Comparison of ENCODE assay signal across 17 cellular contexts in the genomic region with DNA sequence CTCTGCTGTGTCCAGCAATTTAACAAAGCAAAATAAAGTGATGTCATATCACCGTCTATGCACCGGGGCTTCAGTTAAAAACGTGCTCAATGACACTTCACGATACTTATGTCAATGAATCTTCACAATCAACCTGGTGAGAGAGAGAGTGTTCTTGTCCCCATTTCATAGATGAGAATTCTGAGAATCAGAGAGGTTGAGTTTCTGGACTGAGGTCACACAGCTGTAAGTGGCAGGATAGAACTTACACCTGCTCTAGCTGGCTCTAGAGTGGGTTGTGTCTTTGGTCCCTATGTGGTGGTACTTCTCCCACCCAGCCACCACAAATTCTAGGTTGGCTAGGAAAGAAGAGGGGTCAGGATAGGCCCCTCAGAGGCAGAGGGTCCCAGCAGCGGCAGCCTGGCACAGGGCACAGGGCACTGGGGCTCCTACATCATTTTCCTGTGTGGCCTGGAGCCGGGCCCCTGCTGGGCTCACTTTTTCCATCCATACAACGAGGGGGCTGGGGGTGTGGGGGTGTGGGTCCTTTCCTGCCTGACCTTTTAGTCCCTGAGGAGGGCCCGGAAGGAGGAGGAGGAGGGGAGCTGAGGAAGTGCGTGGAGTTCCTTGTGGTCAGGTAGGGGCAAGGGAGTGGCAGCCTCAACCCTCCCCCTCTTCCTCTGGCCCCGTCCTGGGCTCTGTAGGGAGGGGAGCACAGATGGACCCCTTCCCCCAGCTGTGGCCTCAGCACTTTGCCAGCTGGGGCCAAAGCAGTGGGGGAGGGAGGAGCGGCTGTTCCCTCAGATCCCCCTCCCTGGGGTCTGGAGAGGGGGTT. TPM values are rescaled to one million over a fixed set of nuclear protein-coding genes. Genes with fewer than 3 reads are reported as not detected.
DNase-seq lines count a peak whose midpoint lies in the region; ATAC-seq and TF ChIP-seq lines count a peak whose summit lies in the region.
"Had no signal": no experiment of that assay in that cellular context is flagged by ENCODE, and none has a peak within 500 bp of the region (broad histone marks: within the 10 kb centered on the region; RNA-seq: fewer than 3 reads in every experiment).

No MANE protein-coding gene starts in this region.

- peak overlapping the region; percentile 90 for H3K27ac Mint-ChIP-seq in activated CD4-positive, alpha-beta T cell treated with anti-CD3 and anti-CD28 coated beads, Interleukin-2, amount 10 ng/mL, durations not matched to agents 24 days and 14 days
- peak overlapping the region; percentile 47 for H3K27ac Mint-ChIP-seq in activated CD8-positive, alpha-beta T cell treated with anti-CD3 and anti-CD28 coated beads for 36 hours

- no peak overlapping the region for H3K4me3 ChIP-seq in NB4 (ENCODE audit: low read depth, low read length)
- H3K4me3 ChIP-seq: ascending aorta, Peyer's patch, vagina had no signal

- peaks cover 3% of the 10 kb centered on the region for H3K27me3 Mint-ChIP-seq in activated CD4-positive, alpha-beta T cell treated with anti-CD3 and anti-CD28 coated beads, Interleukin-2, amount 10 ng/mL, durations not matched to agents 24 days and 14 days
- H3K27me3 Mint-ChIP-seq in activated CD8-positive, alpha-beta T cell treated with anti-CD3 and anti-CD28 coated beads for 36 hours, result peaks cover 30% of the 10 kb centered on the region

- no peaks in the 10 kb centered on the region for H3K9me3 Mint-ChIP-seq in activated CD4-positive, alpha-beta T cell treated with anti-CD3 and anti-CD28 coated beads, Interleukin-2, amount 10 ng/mL, durations not matched to agents 24 days and 14 days
- H3K9me3 Mint-ChIP-seq in activated CD8-positive, alpha-beta T cell treated with anti-CD3 and anti-CD28 coated beads for 36 hours, result no peaks in the 10 kb centered on the region

- TF ChIP-seq POLR2A in NB4 (IDR thresholded peaks at IDR 0.05; ENCODE audit: extremely low read depth, insufficient read length), result no peak

- DNase-seq in activated CD4-positive, alpha-beta T cell treated with anti-CD3 and anti-CD28 coated beads, Interleukin-2, amount 10 ng/mL, durations not matched to agents 24 days and 14 days, result peak; percentile 74
- DNase-seq in activated CD4-positive, alpha-beta T cell treated with anti-CD3 and anti-CD28 coated beads, Interleukin-2, amount 50 U/mL, for 1 hour, result no peak
- DNase-seq in NB4 (ENCODE audit: low read depth) (peak; percentile 77), NCI-H345 treated with DMSO at 0.1 percent for 48 hours (lab: John Stamatoyannopoulos, UW; ENCODE audit: unreplicated experiment) (no peak), NCI-H2227 (lab: John Stamatoyannopoulos, UW; ENCODE audit: unreplicated experiment) (no peak)
- peak; percentile 76 for DNase-seq in activated CD8-positive, alpha-beta T cell treated with anti-CD3 and anti-CD28 coated beads for 36 hours
- peak; percentile 38 for DNase-seq in stimulated activated CD8-positive, alpha-beta memory T cell treated with anti-CD3 and anti-CD28 coated beads, Interleukin-4, amount 100 ng/mL, for 48 hours
- DNase-seq: activated CD4-positive, CD25-positive, alpha-beta regulatory T cell treated with anti-CD3 and anti-CD28 coated beads, Interleukin-2, amount 50 U/mL, for 72 hours; hippocampal formation; NCI-H2029; NCI-H526 treated with DMSO at 0.1 percent for 48 hours; Peyer's patch had no signal

- no peak for TF ChIP-seq CTCF in NB4 (IDR thresholded peaks at IDR 0.05; ENCODE audit: low read depth, low read length)
- TF ChIP-seq CTCF in activated CD8-positive, alpha-beta T cell treated with anti-CD3 and anti-CD28 coated beads for 36 hours (IDR thresholded peaks at IDR 0.05), result no peak

- ATAC-seq in activated CD8-positive, alpha-beta T cell treated with anti-CD3 and anti-CD28 coated beads for 36 hours, result peak; percentile 52
- ATAC-seq in HG03135 (IDR thresholded peaks at IDR 0.05; ENCODE audit: unreplicated experiment), result no peak

- POLR2A ChIA-PET in activated CD8-positive, alpha-beta T cell treated with anti-CD3 and anti-CD28 coated beads for 36 hours (lab: Charles Lee), result interaction anchor here (0.9 to 1.1 kb wide), 2 partner anchors 21 to 49 kb away, joined by 3 read pairs; a partner anchor contains a TSS

- CTCF ChIA-PET in activated CD8-positive, alpha-beta T cell treated with anti-CD3 and anti-CD28 coated beads for 36 hours (lab: Charles Lee), result interaction anchor here (0.9 to 13.5 kb wide), 2 partner anchors 29 to 46 kb away, joined by 3 to 273 read pairs; no protein-coding TSS in a partner anchor

- intact Hi-C loops in activated CD4-positive, alpha-beta T cell treated with anti-CD3 and anti-CD28 coated beads, Interleukin-2, amount 10 ng/mL, durations not matched to agents 24 days and 14 days (cut with micrococcal nuclease), result loop anchor here (10.0 kb wide), 1 partner anchor 59 kb away; a partner anchor contains a TSS
- intact Hi-C loops in activated CD8-positive, alpha-beta T cell treated with anti-CD3 and anti-CD28 coated beads for 36 hours (cut with micrococcal nuclease), result no loop called here

- H3K4me3 Mint-ChIP-seq in activated CD4-positive, alpha-beta T cell treated with anti-CD3 and anti-CD28 coated beads, Interleukin-2, amount 10 ng/mL, durations not matched to agents 24 days and 14 days, result peak overlapping the region; percentile 73
- H3K4me3 Mint-ChIP-seq in activated CD8-positive, alpha-beta T cell treated with anti-CD3 and anti-CD28 coated beads for 36 hours, result peak overlapping the region; percentile 3

- peaks cover 32% of the 10 kb centered on the region for H3K36me3 Mint-ChIP-seq in activated CD4-positive, alpha-beta T cell treated with anti-CD3 and anti-CD28 coated beads, Interleukin-2, amount 10 ng/mL, durations not matched to agents 24 days and 14 days (ENCODE audit: low read depth)
- H3K36me3 Mint-ChIP-seq in activated CD8-positive, alpha-beta T cell treated with anti-CD3 and anti-CD28 coated beads for 36 hours (ENCODE audit: low read depth), result no peaks in the 10 kb centered on the region

- H3K4me1 Mint-ChIP-seq in activated CD4-positive, alpha-beta T cell treated with anti-CD3 and anti-CD28 coated beads, Interleukin-2, amount 10 ng/mL, durations not matched to agents 24 days and 14 days, result peaks cover 77% of the 10 kb centered on the region
- peaks cover 56% of the 10 kb centered on the region for H3K4me1 Mint-ChIP-seq in activated CD8-positive, alpha-beta T cell treated with anti-CD3 and anti-CD28 coated beads for 36 hours (ENCODE audit: low read depth)

RNA-seq across cellular contexts. Expression of a gene that starts 5.4 kb away (rescaled TPM):
- 54.3 and 61.2 TPM in 2 replicates for total RNA-seq in activated CD4-positive, alpha-beta T cell treated with anti-CD3 and anti-CD28 coated beads, Interleukin-2, amount 10 ng/mL, durations not matched to agents 24 days and 14 days
- total RNA-seq in activated CD8-positive, alpha-beta T cell treated with anti-CD3 and anti-CD28 coated beads for 36 hours, result 10 to 100 TPM; 23.5 to 25.9 TPM
- total RNA-seq: ascending aorta had no signal

RNA-seq across cellular contexts. Expression of a gene that starts 7.2 kb away (rescaled TPM):
- 0.68 and 0.71 TPM in 2 replicates for total RNA-seq in activated CD4-positive, alpha-beta T cell treated with anti-CD3 and anti-CD28 coated beads, Interleukin-2, amount 10 ng/mL, durations not matched to agents 24 days and 14 days
- under 1 TPM; 0.47 to 0.54 TPM for total RNA-seq in activated CD8-positive, alpha-beta T cell treated with anti-CD3 and anti-CD28 coated beads for 36 hours
- total RNA-seq: H7, MCF 10A, Peyer's patch, vagina had no signal

RNA-seq across cellular contexts. Expression of a gene that starts 27.4 kb away (rescaled TPM):
- 0.09 and 0.21 TPM in 2 replicates for total RNA-seq in activated CD4-positive, alpha-beta T cell treated with anti-CD3 and anti-CD28 coated beads, Interleukin-2, amount 10 ng/mL, durations not matched to agents 24 days and 14 days
- under 1 TPM in 1 of 2 experiments, not detected in 1; 0.07 TPM for total RNA-seq in activated CD8-positive, alpha-beta T cell treated with anti-CD3 and anti-CD28 coated beads for 36 hours

RNA-seq across cellular contexts. Expression of a gene that starts 49.4 kb away (rescaled TPM):
- total RNA-seq in activated CD4-positive, alpha-beta T cell treated with anti-CD3 and anti-CD28 coated beads, Interleukin-2, amount 10 ng/mL, durations not matched to agents 24 days and 14 days, result 277 and 282 TPM in 2 replicates
- total RNA-seq in activated CD8-positive, alpha-beta T cell treated with anti-CD3 and anti-CD28 coated beads for 36 hours, result 100 to 1,000 TPM; 297 to 315 TPM
- total RNA-seq: ascending aorta had no signal

RNA-seq across cellular contexts. Expression of a gene that starts 54.4 kb away (rescaled TPM):
- total RNA-seq in activated CD4-positive, alpha-beta T cell treated with anti-CD3 and anti-CD28 coated beads, Interleukin-2, amount 10 ng/mL, durations not matched to agents 24 days and 14 days, result not detected in 2 replicates
- not detected for total RNA-seq in activated CD8-positive, alpha-beta T cell treated with anti-CD3 and anti-CD28 coated beads for 36 hours
- total RNA-seq: ascending aorta, H7, MCF 10A, Peyer's patch, vagina had no signal

Comparison
In these comparisons a context has a peak if more than half of its experiments do, and no peak if none do; other contexts are left out.
1. DNase-seq: peak in activated CD4-positive, alpha-beta T cell treated with anti-CD3 and anti-CD28 coated beads, Interleukin-2, amount 10 ng/mL, durations not matched to agents 24 days and 14 days (single experiment), NB4 (single experiment), activated CD8-positive, alpha-beta T cell treated with anti-CD3 and anti-CD28 coated beads for 36 hours (single experiment) and stimulated activated CD8-positive, alpha-beta memory T cell treated with anti-CD3 and anti-CD28 coated beads, Interleukin-4, amount 100 ng/mL, for 48 hours (single experiment); none in activated CD4-positive, alpha-beta T cell treated with anti-CD3 and anti-CD28 coated beads, Interleukin-2, amount 50 U/mL, for 1 hour (single experiment), NCI-H345 treated with DMSO at 0.1 percent for 48 hours (single experiment) and NCI-H2227 (single experiment).